ENCODE assay signal across 8 cellular contexts in genomic region chr19:20999731-21000352, GRCh38. TPM values are rescaled to one million over a fixed set of nuclear protein-coding genes. Genes with fewer than 3 reads are reported as not detected.
DNase-seq lines count a peak whose midpoint lies in the region; ATAC-seq and TF ChIP-seq lines count a peak whose summit lies in the region.

No MANE protein-coding gene starts in this region.

- DNase-seq in DMS53 treated with DMSO at 0.1 percent for 48 hours (lab: John Stamatoyannopoulos, UW; ENCODE audit: unreplicated experiment) (peak; percentile 82), NB4 (ENCODE audit: low read depth) (peak; percentile 86), T1000 (lab: John Stamatoyannopoulos, UW) (peak; percentile 39), skeletal muscle cell (ENCODE audit: low read depth) (peak; percentile 58), HT-29 (ENCODE audit: low spot score) (no peak)

- peak overlapping the region; percentile 95 to 100 (median 96) for H3K4me3 Mint-ChIP-seq in brain

- no peak for TF ChIP-seq POLR2A in NB4 (IDR thresholded peaks at IDR 0.05; ENCODE audit: extremely low read depth, insufficient read length)

- H3K4me3 ChIP-seq in NB4 (ENCODE audit: low read depth, low read length) (peak overlapping the region; percentile 65), iPS-15b (ENCODE audit: low read depth, low read length) (peak overlapping the region; percentile 87), skeletal muscle cell (ENCODE audit: low read depth, low read length) (peak overlapping the region; percentile 52)

- TF ChIP-seq CTCF in NB4 (IDR thresholded peaks at IDR 0.05; ENCODE audit: low read depth, low read length) (no peak), brain (conservative IDR thresholded peaks at IDR 0.05) (no peak)

- no peaks in the 10 kb centered on the region for H3K27me3 ChIP-seq in iPS-15b (ENCODE audit: control insufficient read depth, insufficient read depth, low read length)

- H3K27ac Mint-ChIP-seq in brain = peak overlapping the region in 4 of 5 experiments; percentile 63 to 95 (median 89)

- no peaks in the 10 kb centered on the region for H3K9me3 ChIP-seq in iPS-15b (ENCODE audit: control insufficient read depth, insufficient read depth, low read length)

- H3K27me3 Mint-ChIP-seq in brain = peaks cover 4% of the 10 kb centered on the region

- ATAC-seq in GM21737 (IDR thresholded peaks at IDR 0.05; ENCODE audit: unreplicated experiment) = peak; percentile 94

- no peaks in the 10 kb centered on the region for H3K36me3 Mint-ChIP-seq in brain

- no peaks in the 10 kb centered on the region for H3K4me1 ChIP-seq in iPS-15b (ENCODE audit: control insufficient read depth, insufficient read depth, low read length)

- peaks cover 21% of the 10 kb centered on the region for H3K4me1 Mint-ChIP-seq in brain

- peak overlapping the region; percentile 65 for H3K9ac ChIP-seq in iPS-15b (ENCODE audit: low read depth, low read length)

- no peaks in the 10 kb centered on the region for H3K36me3 ChIP-seq in iPS-15b (ENCODE audit: control insufficient read depth, insufficient read depth, low read length)

- H3K9me3 Mint-ChIP-seq in brain = peaks cover 0 to 3% (median 0%) of the 10 kb centered on the region in 5 experiments

RNA-seq across cellular contexts. Expression of gene ZNF430, which starts 20.6 kb away (rescaled TPM):
- polyA plus RNA-seq in brain (ENCODE audit: insufficient read depth, low read depth, low replicate concordance) = 1.5 TPM
- 1.2 and 2.3 TPM in 2 replicates for total RNA-seq in HT-29 (2014; rRNA removed; shearing (Covaris generic))
